ENCODE assay signal across 1 cellular context in the genomic region with DNA sequence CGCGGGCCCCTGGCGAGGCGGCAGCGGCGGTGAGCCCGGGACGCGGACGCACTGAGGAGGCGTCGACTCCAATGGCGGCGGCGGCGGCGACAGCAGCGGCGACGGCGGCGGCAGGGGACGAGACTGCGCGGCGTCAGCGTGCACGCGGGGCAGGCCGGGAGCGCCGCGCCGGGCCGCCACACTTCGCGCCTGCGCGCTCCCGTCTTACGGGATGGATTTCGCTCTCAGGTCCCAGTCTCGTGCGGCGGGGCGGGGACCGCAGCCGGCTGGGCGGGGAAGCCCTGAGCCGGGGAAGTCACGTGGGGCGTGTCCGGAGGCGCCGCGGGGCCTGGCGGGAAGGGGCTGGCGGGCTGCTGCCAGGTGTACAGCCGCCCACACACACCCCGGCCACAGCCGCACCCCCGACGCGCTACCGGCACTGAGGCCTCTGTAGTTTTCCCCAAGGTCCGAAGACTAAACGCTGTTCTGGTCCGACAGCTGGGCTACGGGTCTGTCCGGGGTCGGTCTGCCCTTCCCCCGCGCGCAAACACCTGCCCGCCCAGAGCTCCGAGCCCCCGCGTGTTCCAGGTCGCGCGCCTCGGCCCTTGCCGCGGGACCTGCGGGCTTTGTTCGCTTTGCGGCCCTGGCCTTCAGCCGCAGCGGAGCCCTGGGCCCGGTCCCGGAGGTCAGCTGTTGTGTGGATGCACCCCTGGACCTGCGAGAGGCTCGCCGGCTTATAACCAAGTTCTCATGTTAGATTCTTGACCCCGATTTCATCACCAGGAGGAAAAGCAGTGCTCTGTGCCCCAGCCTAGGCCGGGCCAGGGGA.
TF ChIP-seq lines count a peak whose summit lies in the region.

A gene (minus strand): TSS at position 91 of the 808 bp plus-strand sequence. CDS start 239 bp downstream, outside the sequence.

TF ChIP-seq in K562, 482 proteins besides CTCF, POLR2A, EP300 and RAD21 (continued from another document and continues in another):
- TF ChIP-seq, protein P1, sequence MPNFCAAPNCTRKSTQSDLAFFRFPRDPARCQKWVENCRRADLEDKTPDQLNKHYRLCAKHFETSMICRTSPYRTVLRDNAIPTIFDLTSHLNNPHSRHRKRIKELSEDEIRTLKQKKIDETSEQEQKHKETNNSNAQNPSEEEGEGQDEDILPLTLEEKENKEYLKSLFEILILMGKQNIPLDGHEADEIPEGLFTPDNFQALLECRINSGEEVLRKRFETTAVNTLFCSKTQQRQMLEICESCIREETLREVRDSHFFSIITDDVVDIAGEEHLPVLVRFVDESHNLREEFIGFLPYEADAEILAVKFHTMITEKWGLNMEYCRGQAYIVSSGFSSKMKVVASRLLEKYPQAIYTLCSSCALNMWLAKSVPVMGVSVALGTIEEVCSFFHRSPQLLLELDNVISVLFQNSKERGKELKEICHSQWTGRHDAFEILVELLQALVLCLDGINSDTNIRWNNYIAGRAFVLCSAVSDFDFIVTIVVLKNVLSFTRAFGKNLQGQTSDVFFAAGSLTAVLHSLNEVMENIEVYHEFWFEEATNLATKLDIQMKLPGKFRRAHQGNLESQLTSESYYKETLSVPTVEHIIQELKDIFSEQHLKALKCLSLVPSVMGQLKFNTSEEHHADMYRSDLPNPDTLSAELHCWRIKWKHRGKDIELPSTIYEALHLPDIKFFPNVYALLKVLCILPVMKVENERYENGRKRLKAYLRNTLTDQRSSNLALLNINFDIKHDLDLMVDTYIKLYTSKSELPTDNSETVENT (CRISPR knock-in tag; IDR thresholded peaks at IDR 0.05): no peak
- TF ChIP-seq ZFX (CRISPR knock-in tag; IDR thresholded peaks at IDR 0.05) (peak; percentile 82), POLR2H (tag; IDR thresholded peaks at IDR 0.05; ENCODE audit: low read depth) (no peak), NR2C2 (CRISPR knock-in tag; IDR thresholded peaks at IDR 0.05) (no peak), NR2C2 (tag; IDR thresholded peaks at IDR 0.05) (peak; percentile 20; the same call in 1 of the 2 replicates), KAT2B (IDR thresholded peaks at IDR 0.05; ENCODE audit: low read depth, low read length) (no peak), FOXK2 (conservative IDR thresholded peaks at IDR 0.05 in 1 of 2, IDR thresholded peaks at IDR 0.05 in 1 of 2; ENCODE audit: low read depth in 2 of 2) (peak in 1 of 2 experiments; percentile 51; a peak in 1 of 4 replicates), TAL1 (IDR thresholded peaks at IDR 0.05) (no peak), PHF21A (IDR thresholded peaks at IDR 0.05; ENCODE audit: borderline replicate concordance, low read depth) (no peak), ZNF263 (CRISPR knock-in tag; IDR thresholded peaks at IDR 0.05; ENCODE audit: borderline replicate concordance) (peak; percentile 68; the same call in 1 of the 2 replicates), SMAD3 (CRISPR knock-in tag; conservative IDR thresholded peaks at IDR 0.05) (0 out of 2 replicates have a peak, but pooled peaks have one; percentile 51), TAF1 (IDR thresholded peaks at IDR 0.05; ENCODE audit: control insufficient read depth, extremely low read depth, insufficient read depth, low read length, severe bottlenecking) (peak; percentile 57), NFE2L1 (tag; IDR thresholded peaks at IDR 0.05; ENCODE audit: borderline replicate concordance, low read depth) (no peak), KLF13 (tag; IDR thresholded peaks at IDR 0.05; ENCODE audit: borderline replicate concordance, low read depth) (peak; percentile 59; the same call in 1 of the 2 replicates), ZNF224 (CRISPR knock-in tag; IDR thresholded peaks at IDR 0.05) (no peak)
- TF ChIP-seq, protein P2, sequence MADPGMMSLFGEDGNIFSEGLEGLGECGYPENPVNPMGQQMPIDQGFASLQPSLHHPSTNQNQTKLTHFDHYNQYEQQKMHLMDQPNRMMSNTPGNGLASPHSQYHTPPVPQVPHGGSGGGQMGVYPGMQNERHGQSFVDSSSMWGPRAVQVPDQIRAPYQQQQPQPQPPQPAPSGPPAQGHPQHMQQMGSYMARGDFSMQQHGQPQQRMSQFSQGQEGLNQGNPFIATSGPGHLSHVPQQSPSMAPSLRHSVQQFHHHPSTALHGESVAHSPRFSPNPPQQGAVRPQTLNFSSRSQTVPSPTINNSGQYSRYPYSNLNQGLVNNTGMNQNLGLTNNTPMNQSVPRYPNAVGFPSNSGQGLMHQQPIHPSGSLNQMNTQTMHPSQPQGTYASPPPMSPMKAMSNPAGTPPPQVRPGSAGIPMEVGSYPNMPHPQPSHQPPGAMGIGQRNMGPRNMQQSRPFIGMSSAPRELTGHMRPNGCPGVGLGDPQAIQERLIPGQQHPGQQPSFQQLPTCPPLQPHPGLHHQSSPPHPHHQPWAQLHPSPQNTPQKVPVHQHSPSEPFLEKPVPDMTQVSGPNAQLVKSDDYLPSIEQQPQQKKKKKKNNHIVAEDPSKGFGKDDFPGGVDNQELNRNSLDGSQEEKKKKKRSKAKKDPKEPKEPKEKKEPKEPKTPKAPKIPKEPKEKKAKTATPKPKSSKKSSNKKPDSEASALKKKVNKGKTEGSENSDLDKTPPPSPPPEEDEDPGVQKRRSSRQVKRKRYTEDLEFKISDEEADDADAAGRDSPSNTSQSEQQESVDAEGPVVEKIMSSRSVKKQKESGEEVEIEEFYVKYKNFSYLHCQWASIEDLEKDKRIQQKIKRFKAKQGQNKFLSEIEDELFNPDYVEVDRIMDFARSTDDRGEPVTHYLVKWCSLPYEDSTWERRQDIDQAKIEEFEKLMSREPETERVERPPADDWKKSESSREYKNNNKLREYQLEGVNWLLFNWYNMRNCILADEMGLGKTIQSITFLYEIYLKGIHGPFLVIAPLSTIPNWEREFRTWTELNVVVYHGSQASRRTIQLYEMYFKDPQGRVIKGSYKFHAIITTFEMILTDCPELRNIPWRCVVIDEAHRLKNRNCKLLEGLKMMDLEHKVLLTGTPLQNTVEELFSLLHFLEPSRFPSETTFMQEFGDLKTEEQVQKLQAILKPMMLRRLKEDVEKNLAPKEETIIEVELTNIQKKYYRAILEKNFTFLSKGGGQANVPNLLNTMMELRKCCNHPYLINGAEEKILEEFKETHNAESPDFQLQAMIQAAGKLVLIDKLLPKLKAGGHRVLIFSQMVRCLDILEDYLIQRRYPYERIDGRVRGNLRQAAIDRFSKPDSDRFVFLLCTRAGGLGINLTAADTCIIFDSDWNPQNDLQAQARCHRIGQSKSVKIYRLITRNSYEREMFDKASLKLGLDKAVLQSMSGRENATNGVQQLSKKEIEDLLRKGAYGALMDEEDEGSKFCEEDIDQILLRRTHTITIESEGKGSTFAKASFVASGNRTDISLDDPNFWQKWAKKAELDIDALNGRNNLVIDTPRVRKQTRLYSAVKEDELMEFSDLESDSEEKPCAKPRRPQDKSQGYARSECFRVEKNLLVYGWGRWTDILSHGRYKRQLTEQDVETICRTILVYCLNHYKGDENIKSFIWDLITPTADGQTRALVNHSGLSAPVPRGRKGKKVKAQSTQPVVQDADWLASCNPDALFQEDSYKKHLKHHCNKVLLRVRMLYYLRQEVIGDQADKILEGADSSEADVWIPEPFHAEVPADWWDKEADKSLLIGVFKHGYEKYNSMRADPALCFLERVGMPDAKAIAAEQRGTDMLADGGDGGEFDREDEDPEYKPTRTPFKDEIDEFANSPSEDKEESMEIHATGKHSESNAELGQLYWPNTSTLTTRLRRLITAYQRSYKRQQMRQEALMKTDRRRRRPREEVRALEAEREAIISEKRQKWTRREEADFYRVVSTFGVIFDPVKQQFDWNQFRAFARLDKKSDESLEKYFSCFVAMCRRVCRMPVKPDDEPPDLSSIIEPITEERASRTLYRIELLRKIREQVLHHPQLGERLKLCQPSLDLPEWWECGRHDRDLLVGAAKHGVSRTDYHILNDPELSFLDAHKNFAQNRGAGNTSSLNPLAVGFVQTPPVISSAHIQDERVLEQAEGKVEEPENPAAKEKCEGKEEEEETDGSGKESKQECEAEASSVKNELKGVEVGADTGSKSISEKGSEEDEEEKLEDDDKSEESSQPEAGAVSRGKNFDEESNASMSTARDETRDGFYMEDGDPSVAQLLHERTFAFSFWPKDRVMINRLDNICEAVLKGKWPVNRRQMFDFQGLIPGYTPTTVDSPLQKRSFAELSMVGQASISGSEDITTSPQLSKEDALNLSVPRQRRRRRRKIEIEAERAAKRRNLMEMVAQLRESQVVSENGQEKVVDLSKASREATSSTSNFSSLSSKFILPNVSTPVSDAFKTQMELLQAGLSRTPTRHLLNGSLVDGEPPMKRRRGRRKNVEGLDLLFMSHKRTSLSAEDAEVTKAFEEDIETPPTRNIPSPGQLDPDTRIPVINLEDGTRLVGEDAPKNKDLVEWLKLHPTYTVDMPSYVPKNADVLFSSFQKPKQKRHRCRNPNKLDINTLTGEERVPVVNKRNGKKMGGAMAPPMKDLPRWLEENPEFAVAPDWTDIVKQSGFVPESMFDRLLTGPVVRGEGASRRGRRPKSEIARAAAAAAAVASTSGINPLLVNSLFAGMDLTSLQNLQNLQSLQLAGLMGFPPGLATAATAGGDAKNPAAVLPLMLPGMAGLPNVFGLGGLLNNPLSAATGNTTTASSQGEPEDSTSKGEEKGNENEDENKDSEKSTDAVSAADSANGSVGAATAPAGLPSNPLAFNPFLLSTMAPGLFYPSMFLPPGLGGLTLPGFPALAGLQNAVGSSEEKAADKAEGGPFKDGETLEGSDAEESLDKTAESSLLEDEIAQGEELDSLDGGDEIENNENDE (IDR thresholded peaks at IDR 0.05; ENCODE audit: low read depth, low read length): no peak
- TF ChIP-seq, protein P3, sequence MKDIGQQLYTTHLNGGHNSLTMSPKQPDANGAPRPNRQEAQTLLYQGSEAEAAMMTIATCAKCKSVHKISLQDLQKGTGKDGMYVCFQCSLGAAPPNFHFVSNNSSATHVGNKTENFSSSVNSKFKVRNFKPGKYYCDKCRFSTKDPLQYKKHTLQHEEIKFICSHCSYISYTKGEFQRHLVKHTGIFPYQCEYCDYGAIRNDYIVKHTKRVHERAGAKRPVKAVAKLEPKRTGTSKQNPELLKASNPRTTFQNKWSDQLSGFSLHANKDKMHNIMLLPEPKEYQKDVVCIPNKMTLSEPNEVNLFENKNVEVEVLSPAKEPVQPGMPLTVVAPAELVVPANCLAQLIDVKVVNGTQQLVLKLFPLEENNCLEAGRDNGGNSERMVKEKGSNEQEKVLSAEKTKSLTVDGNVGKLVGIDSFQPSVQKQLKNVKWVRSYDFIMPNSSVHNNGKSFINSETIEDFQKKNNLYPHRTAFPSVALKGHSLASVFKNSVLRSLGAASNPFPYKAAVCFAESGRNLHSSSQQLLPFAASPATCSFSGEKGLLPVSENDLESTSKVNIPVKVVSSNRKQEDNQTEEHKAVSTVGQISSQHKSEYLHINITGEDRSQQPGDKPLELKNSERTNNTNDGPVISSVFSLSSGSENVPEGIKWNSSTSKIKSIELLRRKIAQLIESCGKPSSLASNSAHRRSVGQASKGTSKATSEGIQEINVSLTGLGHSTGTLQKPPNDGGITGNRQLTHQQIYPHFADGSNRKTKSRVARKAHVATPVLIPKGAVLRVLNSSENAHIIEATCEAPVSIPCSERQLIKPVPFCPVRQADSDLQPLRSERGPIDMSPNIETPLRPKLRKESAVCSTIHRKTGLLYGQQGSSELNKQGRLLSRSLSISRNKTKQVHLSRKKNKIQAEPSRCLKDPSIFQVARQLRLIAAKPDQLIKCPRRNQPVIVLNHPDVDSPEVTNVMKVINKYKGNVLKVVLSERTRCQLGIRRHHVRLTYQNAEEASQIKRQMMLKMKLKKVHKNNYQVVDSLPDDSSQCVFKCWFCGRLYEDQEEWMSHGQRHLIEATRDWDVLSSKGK (CRISPR knock-in tag; IDR thresholded peaks at IDR 0.05): no peak
- TF ChIP-seq, protein P4, sequence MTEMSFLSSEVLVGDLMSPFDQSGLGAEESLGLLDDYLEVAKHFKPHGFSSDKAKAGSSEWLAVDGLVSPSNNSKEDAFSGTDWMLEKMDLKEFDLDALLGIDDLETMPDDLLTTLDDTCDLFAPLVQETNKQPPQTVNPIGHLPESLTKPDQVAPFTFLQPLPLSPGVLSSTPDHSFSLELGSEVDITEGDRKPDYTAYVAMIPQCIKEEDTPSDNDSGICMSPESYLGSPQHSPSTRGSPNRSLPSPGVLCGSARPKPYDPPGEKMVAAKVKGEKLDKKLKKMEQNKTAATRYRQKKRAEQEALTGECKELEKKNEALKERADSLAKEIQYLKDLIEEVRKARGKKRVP (CRISPR knock-in tag; IDR thresholded peaks at IDR 0.05): peak; percentile 16; the same call in 1 of the 2 replicates
- TF ChIP-seq, protein P5, sequence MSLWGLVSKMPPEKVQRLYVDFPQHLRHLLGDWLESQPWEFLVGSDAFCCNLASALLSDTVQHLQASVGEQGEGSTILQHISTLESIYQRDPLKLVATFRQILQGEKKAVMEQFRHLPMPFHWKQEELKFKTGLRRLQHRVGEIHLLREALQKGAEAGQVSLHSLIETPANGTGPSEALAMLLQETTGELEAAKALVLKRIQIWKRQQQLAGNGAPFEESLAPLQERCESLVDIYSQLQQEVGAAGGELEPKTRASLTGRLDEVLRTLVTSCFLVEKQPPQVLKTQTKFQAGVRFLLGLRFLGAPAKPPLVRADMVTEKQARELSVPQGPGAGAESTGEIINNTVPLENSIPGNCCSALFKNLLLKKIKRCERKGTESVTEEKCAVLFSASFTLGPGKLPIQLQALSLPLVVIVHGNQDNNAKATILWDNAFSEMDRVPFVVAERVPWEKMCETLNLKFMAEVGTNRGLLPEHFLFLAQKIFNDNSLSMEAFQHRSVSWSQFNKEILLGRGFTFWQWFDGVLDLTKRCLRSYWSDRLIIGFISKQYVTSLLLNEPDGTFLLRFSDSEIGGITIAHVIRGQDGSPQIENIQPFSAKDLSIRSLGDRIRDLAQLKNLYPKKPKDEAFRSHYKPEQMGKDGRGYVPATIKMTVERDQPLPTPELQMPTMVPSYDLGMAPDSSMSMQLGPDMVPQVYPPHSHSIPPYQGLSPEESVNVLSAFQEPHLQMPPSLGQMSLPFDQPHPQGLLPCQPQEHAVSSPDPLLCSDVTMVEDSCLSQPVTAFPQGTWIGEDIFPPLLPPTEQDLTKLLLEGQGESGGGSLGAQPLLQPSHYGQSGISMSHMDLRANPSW (CRISPR knock-in tag; IDR thresholded peaks at IDR 0.05): no peak
- TF ChIP-seq, protein P6, sequence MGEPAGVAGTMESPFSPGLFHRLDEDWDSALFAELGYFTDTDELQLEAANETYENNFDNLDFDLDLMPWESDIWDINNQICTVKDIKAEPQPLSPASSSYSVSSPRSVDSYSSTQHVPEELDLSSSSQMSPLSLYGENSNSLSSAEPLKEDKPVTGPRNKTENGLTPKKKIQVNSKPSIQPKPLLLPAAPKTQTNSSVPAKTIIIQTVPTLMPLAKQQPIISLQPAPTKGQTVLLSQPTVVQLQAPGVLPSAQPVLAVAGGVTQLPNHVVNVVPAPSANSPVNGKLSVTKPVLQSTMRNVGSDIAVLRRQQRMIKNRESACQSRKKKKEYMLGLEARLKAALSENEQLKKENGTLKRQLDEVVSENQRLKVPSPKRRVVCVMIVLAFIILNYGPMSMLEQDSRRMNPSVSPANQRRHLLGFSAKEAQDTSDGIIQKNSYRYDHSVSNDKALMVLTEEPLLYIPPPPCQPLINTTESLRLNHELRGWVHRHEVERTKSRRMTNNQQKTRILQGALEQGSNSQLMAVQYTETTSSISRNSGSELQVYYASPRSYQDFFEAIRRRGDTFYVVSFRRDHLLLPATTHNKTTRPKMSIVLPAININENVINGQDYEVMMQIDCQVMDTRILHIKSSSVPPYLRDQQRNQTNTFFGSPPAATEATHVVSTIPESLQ (CRISPR knock-in tag; IDR thresholded peaks at IDR 0.05): no peak; the same call in 1 of the 2 replicates
- TF ChIP-seq, protein P7, sequence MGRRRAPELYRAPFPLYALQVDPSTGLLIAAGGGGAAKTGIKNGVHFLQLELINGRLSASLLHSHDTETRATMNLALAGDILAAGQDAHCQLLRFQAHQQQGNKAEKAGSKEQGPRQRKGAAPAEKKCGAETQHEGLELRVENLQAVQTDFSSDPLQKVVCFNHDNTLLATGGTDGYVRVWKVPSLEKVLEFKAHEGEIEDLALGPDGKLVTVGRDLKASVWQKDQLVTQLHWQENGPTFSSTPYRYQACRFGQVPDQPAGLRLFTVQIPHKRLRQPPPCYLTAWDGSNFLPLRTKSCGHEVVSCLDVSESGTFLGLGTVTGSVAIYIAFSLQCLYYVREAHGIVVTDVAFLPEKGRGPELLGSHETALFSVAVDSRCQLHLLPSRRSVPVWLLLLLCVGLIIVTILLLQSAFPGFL (CRISPR knock-in tag; IDR thresholded peaks at IDR 0.05): no peak
